8 cellular contexts compared by ENCODE assay signal in the genomic region with DNA sequence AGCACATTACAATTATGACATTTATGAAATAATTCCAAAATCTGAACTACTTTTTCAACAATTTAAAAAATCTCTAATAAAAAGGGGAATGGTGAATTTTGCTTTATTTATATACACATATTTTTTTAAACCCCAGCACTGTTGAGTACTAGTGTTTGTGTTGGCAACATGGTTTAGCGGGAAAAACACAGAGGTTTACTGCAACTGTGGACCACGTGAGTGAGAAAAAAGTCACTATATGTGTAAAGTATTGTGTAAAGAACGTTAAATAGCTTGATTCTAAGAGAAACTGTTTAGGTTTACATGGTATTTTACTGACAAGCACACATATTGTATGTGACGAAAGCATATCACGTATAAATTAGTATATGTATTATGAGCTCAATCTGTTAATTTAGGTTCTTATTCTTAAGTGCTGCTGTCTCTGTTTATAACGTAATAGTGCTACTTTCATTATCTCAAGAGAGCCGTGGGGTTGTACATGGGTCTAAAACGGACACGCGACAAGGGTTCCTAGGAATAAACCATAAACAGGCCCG. TPM values are rescaled to one million over a fixed set of nuclear protein-coding genes. Genes with fewer than 3 reads are reported as not detected.
DNase-seq lines count a peak whose midpoint lies in the region; ATAC-seq and TF ChIP-seq lines count a peak whose summit lies in the region.

No MANE protein-coding gene starts in this region.

- H3K36me3 Mint-ChIP-seq in activated naive CD4-positive, alpha-beta T cell treated with anti-CD3 and anti-CD28 coated beads, Interleukin-2, amount 10 ng/mL, durations not matched to agents 7 days and 5 days: peaks cover 26% of the 10 kb centered on the region
- H3K36me3 Mint-ChIP-seq in glutamatergic neuron (ENCODE audit: unreplicated experiment): no peaks in the 10 kb centered on the region

- no peaks in the 10 kb centered on the region for H3K27me3 ChIP-seq in spleen (replicated peaks in 1 of 7)

- WGBS in spleen, 5 donors: 1 to 3% (median 3%) methylated on average over 11 of the region's 11 CpGs

- intact Hi-C loops in spleen (cut with DNase I; ENCODE audit: low total_unique reads): no loop called here

- TF ChIP-seq CTCF in VCaP (conservative IDR thresholded peaks at IDR 0.05) (no peak), glutamatergic neuron (IDR thresholded peaks at IDR 0.05; ENCODE audit: partially characterized antibody, unreplicated experiment) (no peak), spleen (IDR thresholded peaks at IDR 0.05 in 8 of 11, conservative IDR thresholded peaks at IDR 0.05 in 3 of 11) (no peak)

- H3K9me3 ChIP-seq in spleen: no peaks in the 10 kb centered on the region

- peak overlapping the region; percentile 97 for H3K27ac ChIP-seq in VCaP
- H3K27ac ChIP-seq in spleen: peak overlapping the region in 5 of 8 donors; percentile 95 to 98 (median 97)

- H3K4me3 Mint-ChIP-seq in activated naive CD4-positive, alpha-beta T cell treated with anti-CD3 and anti-CD28 coated beads, Interleukin-2, amount 10 ng/mL, durations not matched to agents 7 days and 5 days: peak overlapping the region; percentile 97
- peak overlapping the region; percentile 96 for H3K4me3 Mint-ChIP-seq in glutamatergic neuron (ENCODE audit: unreplicated experiment)

- peaks cover 9 to 37% (median 24%) of the 10 kb centered on the region in 6 donors for H3K4me1 ChIP-seq in spleen

- TF ChIP-seq POLR2A in spleen (IDR thresholded peaks at IDR 0.05): no peak

- no peak for ATAC-seq in GM19035 (IDR thresholded peaks at IDR 0.05; ENCODE audit: unreplicated experiment)
- ATAC-seq in GM19463 (IDR thresholded peaks at IDR 0.05; ENCODE audit: unreplicated experiment): no peak

- H3K27ac Mint-ChIP-seq in activated naive CD4-positive, alpha-beta T cell treated with anti-CD3 and anti-CD28 coated beads, Interleukin-2, amount 10 ng/mL, durations not matched to agents 7 days and 5 days: peak overlapping the region; percentile 96
- no peak overlapping the region for H3K27ac Mint-ChIP-seq in glutamatergic neuron (ENCODE audit: unreplicated experiment)

- H3K4me3 ChIP-seq in spleen: peak overlapping the region; percentile 62 to 96 (median 90)

- no peak for DNase-seq in activated naive CD4-positive, alpha-beta T cell treated with anti-CD3 and anti-CD28 coated beads, Interleukin-2, amount 10 ng/mL, durations not matched to agents 7 days and 5 days
- DNase-seq in activated naive CD4-positive, alpha-beta T cell treated with anti-CD3 and anti-CD28 coated beads, Interleukin-2, amount 50 U/mL, for 16 hours: no peak
- no peak for DNase-seq in glutamatergic neuron
- DNase-seq in spleen: no peak
- no peak for DNase-seq in NCI-H774 (lab: John Stamatoyannopoulos, UW)

- peaks cover 6% of the 10 kb centered on the region for H3K27me3 Mint-ChIP-seq in activated naive CD4-positive, alpha-beta T cell treated with anti-CD3 and anti-CD28 coated beads, Interleukin-2, amount 10 ng/mL, durations not matched to agents 7 days and 5 days
- peaks cover 3% of the 10 kb centered on the region for H3K27me3 Mint-ChIP-seq in glutamatergic neuron (ENCODE audit: unreplicated experiment)

- no peaks in the 10 kb centered on the region for H3K9me3 Mint-ChIP-seq in activated naive CD4-positive, alpha-beta T cell treated with anti-CD3 and anti-CD28 coated beads, Interleukin-2, amount 10 ng/mL, durations not matched to agents 7 days and 5 days
- H3K9me3 Mint-ChIP-seq in glutamatergic neuron (ENCODE audit: unreplicated experiment): no peaks in the 10 kb centered on the region

- CTCF ChIA-PET in activated naive CD4-positive, alpha-beta T cell treated with anti-CD3 and anti-CD28 coated beads, Interleukin-2, amount 10 ng/mL, durations not matched to agents 7 days and 5 days (lab: Charles Lee): interaction anchor here (1.5 to 2.4 kb wide), 3 partner anchors 122 to 301 kb away, joined by 5 to 13 read pairs (median 10); no protein-coding TSS in a partner anchor

- H3K36me3 ChIP-seq in spleen: peaks cover 0 to 7% (median 0%) of the 10 kb centered on the region in 6 donors

- peaks cover 38% of the 10 kb centered on the region for H3K4me1 Mint-ChIP-seq in activated naive CD4-positive, alpha-beta T cell treated with anti-CD3 and anti-CD28 coated beads, Interleukin-2, amount 10 ng/mL, durations not matched to agents 7 days and 5 days
- H3K4me1 Mint-ChIP-seq in glutamatergic neuron (ENCODE audit: low read depth, unreplicated experiment): peaks cover 2% of the 10 kb centered on the region

RNA-seq across cellular contexts. Expression of gene SKA3, which starts 0.6 kb away (rescaled TPM):
- total RNA-seq in glutamatergic neuron (ENCODE audit: unreplicated experiment) (4.6 TPM), spleen (1 to 10 TPM; 1.4 to 5.0 (median 3.7) TPM)
- polyA plus RNA-seq in spleen: 1 to 10 TPM in 2 of 3 donors, under 1 TPM in 1; 0.65 to 2.6 (median 1.8) TPM

RNA-seq across cellular contexts. Expression of gene MRPL57, which starts 0.7 kb away (rescaled TPM):
- total RNA-seq in glutamatergic neuron (ENCODE audit: unreplicated experiment) (11.8 TPM), spleen (10 to 100 TPM; 11.5 to 26.4 (median 15.7) TPM)
- 10 to 100 TPM; 21.1 to 24.8 (median 24.6) TPM for polyA plus RNA-seq in spleen

RNA-seq across cellular contexts. Expression of gene SAP18, which starts 35.8 kb away (rescaled TPM):
- 167 TPM for total RNA-seq in glutamatergic neuron (ENCODE audit: unreplicated experiment)
- total RNA-seq in spleen: 100 to 1,000 TPM in 4 of 7 donors, 10 to 100 TPM in 3; 48.8 to 153 (median 144) TPM
- polyA plus RNA-seq in spleen: 10 to 100 TPM; 62.9 to 75.9 (median 67.8) TPM
